Comparison of ENCODE assay signal across 11 cellular contexts in the genomic region with DNA sequence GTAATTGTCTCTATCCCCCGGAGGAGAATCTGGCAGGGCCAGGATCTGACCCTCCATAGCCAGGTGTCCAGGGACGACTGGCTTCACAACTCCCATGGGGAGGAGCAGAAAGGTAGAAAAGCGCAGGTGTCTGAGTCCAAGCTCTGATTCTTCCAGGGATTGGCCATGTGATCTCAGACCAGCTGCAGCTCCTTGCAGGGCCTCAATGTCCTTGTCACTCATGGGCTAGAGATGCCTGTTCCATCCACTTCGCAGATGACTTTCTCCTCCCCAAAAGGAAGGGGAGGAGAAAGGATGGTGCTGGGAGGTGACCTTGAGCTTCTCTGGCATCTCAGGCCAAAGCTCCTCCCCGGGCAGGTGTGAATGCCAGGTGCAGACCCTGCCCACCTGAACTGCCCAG. TPM values are rescaled to one million over a fixed set of nuclear protein-coding genes. Genes with fewer than 3 reads are reported as not detected.
DNase-seq lines count a peak whose midpoint lies in the region; ATAC-seq and TF ChIP-seq lines count a peak whose summit lies in the region.
"Had no signal": no experiment of that assay in that cellular context is flagged by ENCODE, and none has a peak within 500 bp of the region (broad histone marks: within the 10 kb centered on the region; RNA-seq: fewer than 3 reads in every experiment).

No MANE protein-coding gene starts in this region.

- peak overlapping the region in 1 of 2 donors; percentile 62 for H3K9ac ChIP-seq in colonic mucosa (ENCODE audit: low read depth in 2 of 2, low read length in 2 of 2)

- ATAC-seq in heart left ventricle: no peak
- ATAC-seq in Right ventricle myocardium superior (ENCODE audit: poor library complexity): no peak
- ATAC-seq in upper lobe of right lung: no peak

- H3K27ac Mint-ChIP-seq in osteocyte (ENCODE audit: unreplicated experiment): peak overlapping the region; percentile 68

- H3K4me3 Mint-ChIP-seq in osteocyte (ENCODE audit: unreplicated experiment): no peak overlapping the region

- peaks cover 67% of the 10 kb centered on the region for H3K4me1 Mint-ChIP-seq in osteocyte (ENCODE audit: unreplicated experiment)

- no peaks in the 10 kb centered on the region for H3K27me3 Mint-ChIP-seq in osteocyte (ENCODE audit: unreplicated experiment)

- no peak for TF ChIP-seq CTCF in heart left ventricle (IDR thresholded peaks at IDR 0.05)
- TF ChIP-seq CTCF in colonic mucosa (IDR thresholded peaks at IDR 0.05): no peak
- no peak for TF ChIP-seq CTCF in osteocyte (IDR thresholded peaks at IDR 0.05)
- TF ChIP-seq CTCF in upper lobe of right lung (IDR thresholded peaks at IDR 0.05): no peak

- H3K36me3 Mint-ChIP-seq in osteocyte (ENCODE audit: unreplicated experiment): peaks cover 3% of the 10 kb centered on the region

- DNase-seq in heart left ventricle (peak in 1 of 5 donors; percentile 7), Right ventricle myocardium superior (no peak), colonic mucosa (no peak), osteocyte (ENCODE audit: extremely low spot score, unreplicated experiment) (no peak), upper lobe of right lung (no peak), NCI-H526 treated with DMSO at 0.1 percent for 48 hours (lab: John Stamatoyannopoulos, UW) (no peak), NCI-H1048 (lab: John Stamatoyannopoulos, UW) (no peak)
- no peak for DNase-seq in effector CD4-positive, alpha-beta T cell
- DNase-seq: HFFc6, right lobe of liver, T1000 had no signal

- H3K36me3 ChIP-seq in heart left ventricle (peaks cover 0 to 42% (median 4%) of the 10 kb centered on the region in 9 donors), colonic mucosa (no peaks in the 10 kb centered on the region), upper lobe of right lung (peaks cover 9% of the 10 kb centered on the region)
- H3K36me3 ChIP-seq: right lobe of liver had no signal

- intact Hi-C loops in heart left ventricle (cut with DNase I) (no loop called here), Right ventricle myocardium superior (cut with DNase I) (no loop called here), colonic mucosa (cut with DNase I) (no loop called here), upper lobe of right lung (cut with DNase I) (no loop called here)

- H3K9me3 ChIP-seq in heart left ventricle (no peaks in the 10 kb centered on the region), colonic mucosa (no peaks in the 10 kb centered on the region), upper lobe of right lung (no peaks in the 10 kb centered on the region)
- H3K9me3 ChIP-seq: right lobe of liver had no signal

- H3K9me3 Mint-ChIP-seq in osteocyte (ENCODE audit: unreplicated experiment): no peaks in the 10 kb centered on the region
- H3K9me3 Mint-ChIP-seq: HFFc6 had no signal

- H3K4me1 ChIP-seq in heart left ventricle (peaks cover 31 to 100% (median 97%) of the 10 kb centered on the region in 12 donors), colonic mucosa (peaks cover 28% of the 10 kb centered on the region), upper lobe of right lung (peaks cover 70% of the 10 kb centered on the region)
- H3K4me1 ChIP-seq: right lobe of liver had no signal

- 34 to 59% (median 50%) methylated on average over 5 of the region's 5 CpGs for WGBS in heart left ventricle, 4 donors

- H3K27ac ChIP-seq in heart left ventricle: peak overlapping the region; percentile 80 to 98 (median 89)
- peak overlapping the region; percentile 69 for H3K27ac ChIP-seq in colonic mucosa
- H3K27ac ChIP-seq in upper lobe of right lung: peak overlapping the region; percentile 77
- H3K27ac ChIP-seq: right lobe of liver had no signal

- no peak for TF ChIP-seq POLR2A in heart left ventricle (IDR thresholded peaks at IDR 0.05)

- H3K4me3 ChIP-seq in heart left ventricle (no peak overlapping the region), colonic mucosa (no peak overlapping the region), upper lobe of right lung (no peak overlapping the region)
- H3K4me3 ChIP-seq: right lobe of liver had no signal

- H3K27me3 ChIP-seq in heart left ventricle (no peaks in the 10 kb centered on the region), colonic mucosa (no peaks in the 10 kb centered on the region), upper lobe of right lung (no peaks in the 10 kb centered on the region)
- H3K27me3 ChIP-seq: right lobe of liver had no signal

RNA-seq across cellular contexts. Expression of a gene that starts 22.6 kb away (rescaled TPM):
- total RNA-seq in heart left ventricle (100 to 1,000 TPM; 202 to 608 (median 304) TPM), Right ventricle myocardium superior (263 TPM), colonic mucosa (100 to 1,000 TPM; 148 to 152 TPM), osteocyte (197 and 230 TPM in 2 replicates), upper lobe of right lung (393 TPM)
- 100 to 1,000 TPM; 164 to 315 TPM for polyA plus RNA-seq in heart left ventricle
